ENCODE assay signal across 20 cellular contexts in the genomic region with DNA sequence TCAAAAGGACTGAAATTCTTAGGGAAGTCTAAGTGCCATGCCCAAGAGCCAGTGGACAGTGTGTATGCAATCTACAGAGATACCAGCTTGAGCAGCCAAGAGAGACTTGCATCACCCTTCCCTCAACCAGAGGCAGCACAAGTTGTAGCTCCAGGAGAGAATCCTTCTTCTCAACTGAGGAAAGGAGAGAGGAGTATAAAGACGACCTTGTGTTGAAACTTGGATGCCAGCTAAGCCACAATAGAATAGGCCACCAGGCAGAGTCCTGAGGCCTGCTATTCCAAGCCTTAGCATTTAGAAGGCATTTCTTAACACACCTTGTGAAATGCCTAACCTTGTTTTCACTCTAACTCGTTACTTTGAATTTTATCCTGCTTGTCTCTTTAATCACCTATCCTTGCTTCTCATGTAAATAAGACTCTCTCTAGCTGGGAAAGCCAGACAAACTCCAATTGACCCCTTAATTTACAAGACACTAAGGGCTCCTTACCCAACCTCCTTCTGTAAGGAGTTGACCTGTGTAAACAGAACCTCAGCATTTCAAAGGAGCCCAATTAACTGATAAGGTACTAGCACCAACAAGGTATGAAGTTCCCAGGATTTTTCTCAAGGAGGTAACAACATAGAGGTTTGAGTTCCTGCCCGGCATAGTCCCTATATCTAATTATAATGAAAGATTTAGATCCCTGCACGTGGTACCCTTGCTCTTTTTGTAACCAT.
DNase-seq lines count a peak whose midpoint lies in the region; ATAC-seq, FAIRE-seq and TF ChIP-seq lines count a peak whose summit lies in the region.
"Had no signal": no experiment of that assay in that cellular context is flagged by ENCODE, and none has a peak within 500 bp of the region (broad histone marks: within the 10 kb centered on the region; RNA-seq: fewer than 3 reads in every experiment).

No MANE protein-coding gene starts in this region.

- no peaks in the 10 kb centered on the region for H3K9me2 ChIP-seq in PC-3 (replicated peaks; ENCODE audit: low read length)

- no peaks in the 10 kb centered on the region for H3K36me3 Mint-ChIP-seq in endodermal cell (ENCODE audit: low read depth)
- H3K36me3 Mint-ChIP-seq in activated CD8-positive, alpha-beta T cell treated with anti-CD3 and anti-CD28 coated beads for 36 hours (ENCODE audit: low read depth) = no peaks in the 10 kb centered on the region

- BruUV-seq in PC-3 (replicated peaks; lab: Mats Ljungman, UMichigan) = no TSS peak

- peaks cover 65% of the 10 kb centered on the region for H3K27me3 Mint-ChIP-seq in endodermal cell (ENCODE audit: insufficient read depth)
- no peaks in the 10 kb centered on the region for H3K27me3 Mint-ChIP-seq in activated CD8-positive, alpha-beta T cell treated with anti-CD3 and anti-CD28 coated beads for 36 hours
- H3K27me3 Mint-ChIP-seq: B cell; CD4-positive, alpha-beta T cell had no signal

- no peak overlapping the region for H3K4me3 Mint-ChIP-seq in endodermal cell
- H3K4me3 Mint-ChIP-seq in activated CD8-positive, alpha-beta T cell treated with anti-CD3 and anti-CD28 coated beads for 36 hours = no peak overlapping the region
- H3K4me3 Mint-ChIP-seq: B cell; CD4-positive, alpha-beta T cell; HFFc6 had no signal

- no peak overlapping the region for H3K4me3 ChIP-seq in NT2/D1 (ENCODE audit: insufficient read length, low read depth)
- H3K4me3 ChIP-seq in endodermal cell (ENCODE audit: low read length) = no peak overlapping the region
- H3K4me3 ChIP-seq in PC-3 (ENCODE audit: low read length) = no peak overlapping the region

- DNase-seq in NT2/D1 (ENCODE audit: low read depth, low spot score) (peak; percentile 46), endodermal cell (peak; percentile 65), iPS-NIHi11 (ENCODE audit: low spot score) (peak; percentile 4), PC-3 (no peak), RWPE1 (ENCODE audit: low spot score) (no peak), urothelium cell line (ENCODE audit: low spot score) (no peak)
- no peak for DNase-seq in activated CD8-positive, alpha-beta T cell treated with anti-CD3 and anti-CD28 coated beads for 36 hours
- DNase-seq: C1 segment of cervical spinal cord; CD4-positive, alpha-beta T cell; DMS153; DMS79 treated with DMSO at 0.1 percent for 48 hours; EL; GDM1; HCEC 1CT; HFFc6 had no signal

- no peaks in the 10 kb centered on the region for H3F3A ChIP-seq in PC-3 (ENCODE audit: low read length, unreplicated experiment)

- WGBS in endodermal cell (ENCODE audit: insufficient coverage in 1 of 2, insufficient read length in 1 of 2), 2 experiments = 13 to 22% methylated on average over 4 of the region's 4 CpGs

- intact Hi-C loops in PC-3 (cut with micrococcal nuclease) = no loop called here
- intact Hi-C loops in activated CD8-positive, alpha-beta T cell treated with anti-CD3 and anti-CD28 coated beads for 36 hours (cut with micrococcal nuclease) = no loop called here

- H3K9me3 Mint-ChIP-seq in endodermal cell = no peaks in the 10 kb centered on the region
- H3K9me3 Mint-ChIP-seq in activated CD8-positive, alpha-beta T cell treated with anti-CD3 and anti-CD28 coated beads for 36 hours = peaks cover 10% of the 10 kb centered on the region

- H3K4me1 ChIP-seq in NT2/D1 (ENCODE audit: insufficient read depth, insufficient read length) (peaks cover 2% of the 10 kb centered on the region), endodermal cell (ENCODE audit: control insufficient read depth, insufficient read depth, low read length) (peaks cover 7% of the 10 kb centered on the region), PC-3 (ENCODE audit: insufficient read depth, low read length) (no peaks in the 10 kb centered on the region)

- H3K9me3 ChIP-seq in NT2/D1 (ENCODE audit: insufficient read depth, low read length) (no peaks in the 10 kb centered on the region; the same call in 1 of the 2 replicates), endodermal cell (ENCODE audit: control insufficient read depth, low read length) (no peaks in the 10 kb centered on the region), PC-3 (ENCODE audit: low read length) (no peaks in the 10 kb centered on the region)

- CTCF ChIA-PET in PC-3 (lab: Charles Lee) = no interaction called here
- CTCF ChIA-PET in activated CD8-positive, alpha-beta T cell treated with anti-CD3 and anti-CD28 coated beads for 36 hours (lab: Charles Lee) = no interaction called here
- CTCF ChIA-PET in RWPE1 (lab: Yijun Ruan, JAX) = no interaction called here

- FAIRE-seq in urothelium cell line (lab: Jason Lieb, UNC) = no peak
- FAIRE-seq: A204.1, GM12892, GM19239, HTR-8/SVneo had no signal

- H3K27ac ChIP-seq in endodermal cell (ENCODE audit: low read depth, low read length) (no peak overlapping the region), PC-3 (ENCODE audit: low read length) (no peak overlapping the region), RWPE1 (no peak overlapping the region)

- H3K79me2 ChIP-seq in PC-3 (ENCODE audit: low read length) = no peaks in the 10 kb centered on the region

- H3K36me3 ChIP-seq in NT2/D1 (ENCODE audit: insufficient read depth, insufficient read length, low read length) = no peaks in the 10 kb centered on the region
- no peaks in the 10 kb centered on the region for H3K36me3 ChIP-seq in endodermal cell (ENCODE audit: control insufficient read depth, insufficient read depth, low read length)
- H3K36me3 ChIP-seq in PC-3 (ENCODE audit: low read depth, low read length) = no peaks in the 10 kb centered on the region

- POLR2A ChIA-PET in PC-3 (lab: Charles Lee; ENCODE audit: unreplicated experiment) (no interaction called here), RWPE1 (lab: Yijun Ruan, JAX; ENCODE audit: low non-redundant PET) (no interaction called here)
- POLR2A ChIA-PET in activated CD8-positive, alpha-beta T cell treated with anti-CD3 and anti-CD28 coated beads for 36 hours (lab: Charles Lee) = no interaction called here

- TF ChIP-seq CTCF in endodermal cell (conservative IDR thresholded peaks at IDR 0.05) (peak; percentile 22), PC-3 (conservative IDR thresholded peaks at IDR 0.05; ENCODE audit: low read depth, low read length) (no peak), RWPE1 (conservative IDR thresholded peaks at IDR 0.05; ENCODE audit: low read depth) (no peak)
- TF ChIP-seq CTCF in activated CD8-positive, alpha-beta T cell treated with anti-CD3 and anti-CD28 coated beads for 36 hours (IDR thresholded peaks at IDR 0.05) = no peak

- H3K4me2 ChIP-seq in PC-3 (ENCODE audit: low read length) = no peak overlapping the region

- ATAC-seq in PC-3 = no peak
- no peak for ATAC-seq in activated CD8-positive, alpha-beta T cell treated with anti-CD3 and anti-CD28 coated beads for 36 hours

- H3K27me3 ChIP-seq in NT2/D1 (ENCODE audit: insufficient read depth, insufficient read length) = peaks cover 33% of the 10 kb centered on the region
- H3K27me3 ChIP-seq in endodermal cell (ENCODE audit: control insufficient read depth, insufficient read depth, low read length, poor library complexity, severe bottlenecking) = peaks cover 10% of the 10 kb centered on the region
- H3K27me3 ChIP-seq in PC-3 (ENCODE audit: low read length) = no peaks in the 10 kb centered on the region

- no peak overlapping the region for H3K9ac ChIP-seq in NT2/D1 (ENCODE audit: insufficient read length, low read depth)
- no peak overlapping the region for H3K9ac ChIP-seq in endodermal cell (ENCODE audit: extremely low read depth, low read length, poor library complexity, severe bottlenecking)
- no peak overlapping the region for H3K9ac ChIP-seq in PC-3 (ENCODE audit: low read length)

- H4K20me1 ChIP-seq in PC-3 (ENCODE audit: low read length) = no peaks in the 10 kb centered on the region

- H3K4me1 Mint-ChIP-seq in endodermal cell = peaks cover 20% of the 10 kb centered on the region
- H3K4me1 Mint-ChIP-seq in activated CD8-positive, alpha-beta T cell treated with anti-CD3 and anti-CD28 coated beads for 36 hours (ENCODE audit: low read depth) = no peaks in the 10 kb centered on the region
- H3K4me1 Mint-ChIP-seq: B cell had no signal

- no peak overlapping the region for H2AFZ ChIP-seq in PC-3 (ENCODE audit: low read length)

- no peak overlapping the region for H3K27ac Mint-ChIP-seq in endodermal cell
- no peak overlapping the region for H3K27ac Mint-ChIP-seq in activated CD8-positive, alpha-beta T cell treated with anti-CD3 and anti-CD28 coated beads for 36 hours
- H3K27ac Mint-ChIP-seq: B cell; CD4-positive, alpha-beta T cell; HFFc6 had no signal

Comparison
In these comparisons a context has a peak if more than half of its experiments do, and no peak if none do; other contexts are left out.
1. DNase-seq: peak in NT2/D1 (single experiment), endodermal cell (single experiment) and iPS-NIHi11 (single experiment); none in PC-3 (single experiment), activated CD8-positive, alpha-beta T cell treated with anti-CD3 and anti-CD28 coated beads for 36 hours (single experiment), RWPE1 (single experiment) and urothelium cell line (single experiment).